ENCODE assay signal across 8 cellular contexts in the genomic region with DNA sequence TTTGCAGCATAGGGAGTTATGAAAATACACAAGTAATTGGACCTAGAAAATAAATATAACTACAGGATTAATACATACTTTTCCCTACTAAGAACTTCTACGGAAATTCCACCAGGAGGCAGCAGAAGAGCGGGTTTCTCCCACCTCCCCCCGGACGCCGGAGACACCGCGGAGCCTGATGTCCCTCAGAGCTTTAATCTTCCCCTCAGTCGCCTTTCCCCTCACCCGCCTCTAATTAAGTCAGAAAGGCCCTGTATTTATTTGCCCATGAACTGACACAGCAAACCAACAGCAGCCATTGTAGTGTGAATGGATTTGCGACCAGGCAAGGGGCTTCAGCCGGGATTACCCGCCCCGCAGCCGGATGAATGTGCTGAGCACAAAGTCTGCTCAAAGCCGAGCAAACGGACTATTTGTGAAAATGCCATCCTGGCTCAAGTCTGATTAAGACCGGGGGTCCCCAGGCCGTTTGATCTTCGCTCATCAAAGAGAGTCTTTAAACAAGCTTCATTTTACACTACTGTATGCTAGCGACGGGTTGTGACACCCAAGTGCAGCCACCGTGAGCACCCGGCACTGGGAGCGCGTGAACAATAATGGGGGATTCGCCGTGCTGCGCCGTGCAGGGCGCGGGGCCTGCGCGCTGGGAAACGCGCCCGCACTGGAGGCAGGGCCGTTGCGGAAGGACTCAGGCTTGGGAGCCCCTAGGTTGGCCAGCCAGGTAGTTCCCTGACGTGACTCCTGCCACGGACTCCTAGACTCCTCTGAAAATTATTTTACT. TPM values are rescaled to one million over a fixed set of nuclear protein-coding genes. Genes with fewer than 3 reads are reported as not detected.
A peak's percentile ranks its signal among the peaks of the same experiment; 100 is the strongest.
DNase-seq lines count a peak whose midpoint lies in the region; ATAC-seq and TF ChIP-seq lines count a peak whose summit lies in the region.

No MANE protein-coding gene starts in this region.

- no peaks in the 10 kb centered on the region for H3K36me3 ChIP-seq in duodenal mucosa (ENCODE audit: control insufficient read depth in 1 of 2, insufficient read depth in 2 of 2, low read length in 2 of 2)
- no peaks in the 10 kb centered on the region for H3K36me3 ChIP-seq in liver (ENCODE audit: control insufficient read depth in 4 of 4, insufficient read depth in 3 of 4, low read depth in 1 of 4, low read length in 3 of 4)
- no peaks in the 10 kb centered on the region for H3K36me3 ChIP-seq in stomach

- no peak for TF ChIP-seq EP300 in stomach (IDR thresholded peaks at IDR 0.05)

- intact Hi-C loops in stomach (cut with DNase I; ENCODE audit: low total_unique reads) = no loop called here

- 7% methylated on average over 40 of the region's 40 CpGs for WGBS in liver
- WGBS in stomach, 5 donors = 2 to 8% (median 4%) methylated on average over 27 to 40 of the region's 40 CpGs

- peak; percentile 78 for DNase-seq in ELF-1 (ENCODE audit: low read depth, low spot score)
- DNase-seq in RPMI7951 (ENCODE audit: low read depth) = peak; percentile 54
- peak; percentile 46 for DNase-seq in stomach
- no peak for DNase-seq in activated CD4-positive, CD25-positive, alpha-beta regulatory T cell treated with anti-CD3 and anti-CD28 coated beads, Interleukin-2, amount 50 U/mL, for 72 hours

- H3K27ac ChIP-seq in duodenal mucosa (ENCODE audit: low read depth, low read length) (no peak overlapping the region), liver (ENCODE audit: low read depth in 1 of 2, low read length in 2 of 2) (no peak overlapping the region), stomach (no peak overlapping the region)

- no peaks in the 10 kb centered on the region for H3K9me3 ChIP-seq in duodenal mucosa (ENCODE audit: control insufficient read depth in 1 of 2, low read length in 2 of 2)
- H3K9me3 ChIP-seq in liver (ENCODE audit: control insufficient read depth in 4 of 4, low read length in 3 of 4) = no peaks in the 10 kb centered on the region
- H3K9me3 ChIP-seq in stomach = no peaks in the 10 kb centered on the region

- peak; percentile 65 for ATAC-seq in GM19468 (IDR thresholded peaks at IDR 0.05; ENCODE audit: extremely low read depth, unreplicated experiment)
- ATAC-seq in HG03558 (IDR thresholded peaks at IDR 0.05; ENCODE audit: extremely low read depth, unreplicated experiment) = peak; percentile 63

- TF ChIP-seq CTCF in liver (IDR thresholded peaks at IDR 0.05; ENCODE audit: low read depth, low read length, missing input control) (peak; percentile 59), stomach (IDR thresholded peaks at IDR 0.05) (peak in 5 of 7 experiments; percentile 29 to 64 (median 47))

- TF ChIP-seq RAD21 in liver (IDR thresholded peaks at IDR 0.05) = peak; percentile 81 to 82

- H3K9ac ChIP-seq in duodenal mucosa (ENCODE audit: low read depth in 1 of 2, low read length in 2 of 2) (peak overlapping the region; percentile 39 to 51), liver (ENCODE audit: low read depth in 1 of 2, low read length in 2 of 2) (peak overlapping the region in 1 of 2 donors; percentile 29)

- H3K4me1 ChIP-seq in duodenal mucosa (ENCODE audit: control insufficient read depth in 1 of 2, insufficient read depth in 2 of 2, low read length in 2 of 2) (peaks cover 6 to 8% of the 10 kb centered on the region in 2 donors), liver (ENCODE audit: control insufficient read depth in 4 of 4, insufficient read depth in 4 of 4, low read length in 3 of 4) (peaks cover 6 to 11% (median 11%) of the 10 kb centered on the region in 4 donors), stomach (peaks cover 6 to 18% (median 13%) of the 10 kb centered on the region in 4 donors)

- H3K27me3 ChIP-seq in duodenal mucosa (ENCODE audit: control insufficient read depth in 1 of 2, insufficient read depth in 2 of 2, low read length in 2 of 2) (peaks cover 13 to 21% of the 10 kb centered on the region in 2 donors), liver (ENCODE audit: control insufficient read depth in 4 of 4, insufficient read depth in 4 of 4, low read length in 3 of 4) (peaks cover 0 to 8% (median 3%) of the 10 kb centered on the region in 4 donors), stomach (peaks cover 0 to 57% (median 20%) of the 10 kb centered on the region in 3 donors)

- peak overlapping the region; percentile 74 to 81 for H3K4me3 ChIP-seq in duodenal mucosa (ENCODE audit: low read depth in 1 of 2, low read length in 2 of 2)
- H3K4me3 ChIP-seq in liver (ENCODE audit: low read depth in 1 of 3, low read length in 3 of 3) = peak overlapping the region in 2 of 3 donors; percentile 48 to 55
- peak overlapping the region; percentile 42 to 56 (median 48) for H3K4me3 ChIP-seq in stomach

- TF ChIP-seq POLR2A in stomach (IDR thresholded peaks at IDR 0.05) = no peak

TF ChIP-seq in liver, 16 proteins besides CTCF, POLR2A, EP300 and RAD21:
- no peak for TF ChIP-seq HNF4G (IDR thresholded peaks at IDR 0.05)
- TF ChIP-seq, protein P1, sequence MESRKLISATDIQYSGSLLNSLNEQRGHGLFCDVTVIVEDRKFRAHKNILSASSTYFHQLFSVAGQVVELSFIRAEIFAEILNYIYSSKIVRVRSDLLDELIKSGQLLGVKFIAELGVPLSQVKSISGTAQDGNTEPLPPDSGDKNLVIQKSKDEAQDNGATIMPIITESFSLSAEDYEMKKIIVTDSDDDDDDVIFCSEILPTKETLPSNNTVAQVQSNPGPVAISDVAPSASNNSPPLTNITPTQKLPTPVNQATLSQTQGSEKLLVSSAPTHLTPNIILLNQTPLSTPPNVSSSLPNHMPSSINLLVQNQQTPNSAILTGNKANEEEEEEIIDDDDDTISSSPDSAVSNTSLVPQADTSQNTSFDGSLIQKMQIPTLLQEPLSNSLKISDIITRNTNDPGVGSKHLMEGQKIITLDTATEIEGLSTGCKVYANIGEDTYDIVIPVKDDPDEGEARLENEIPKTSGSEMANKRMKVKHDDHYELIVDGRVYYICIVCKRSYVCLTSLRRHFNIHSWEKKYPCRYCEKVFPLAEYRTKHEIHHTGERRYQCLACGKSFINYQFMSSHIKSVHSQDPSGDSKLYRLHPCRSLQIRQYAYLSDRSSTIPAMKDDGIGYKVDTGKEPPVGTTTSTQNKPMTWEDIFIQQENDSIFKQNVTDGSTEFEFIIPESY (IDR thresholded peaks at IDR 0.05) = no peak
- TF ChIP-seq, protein P2, sequence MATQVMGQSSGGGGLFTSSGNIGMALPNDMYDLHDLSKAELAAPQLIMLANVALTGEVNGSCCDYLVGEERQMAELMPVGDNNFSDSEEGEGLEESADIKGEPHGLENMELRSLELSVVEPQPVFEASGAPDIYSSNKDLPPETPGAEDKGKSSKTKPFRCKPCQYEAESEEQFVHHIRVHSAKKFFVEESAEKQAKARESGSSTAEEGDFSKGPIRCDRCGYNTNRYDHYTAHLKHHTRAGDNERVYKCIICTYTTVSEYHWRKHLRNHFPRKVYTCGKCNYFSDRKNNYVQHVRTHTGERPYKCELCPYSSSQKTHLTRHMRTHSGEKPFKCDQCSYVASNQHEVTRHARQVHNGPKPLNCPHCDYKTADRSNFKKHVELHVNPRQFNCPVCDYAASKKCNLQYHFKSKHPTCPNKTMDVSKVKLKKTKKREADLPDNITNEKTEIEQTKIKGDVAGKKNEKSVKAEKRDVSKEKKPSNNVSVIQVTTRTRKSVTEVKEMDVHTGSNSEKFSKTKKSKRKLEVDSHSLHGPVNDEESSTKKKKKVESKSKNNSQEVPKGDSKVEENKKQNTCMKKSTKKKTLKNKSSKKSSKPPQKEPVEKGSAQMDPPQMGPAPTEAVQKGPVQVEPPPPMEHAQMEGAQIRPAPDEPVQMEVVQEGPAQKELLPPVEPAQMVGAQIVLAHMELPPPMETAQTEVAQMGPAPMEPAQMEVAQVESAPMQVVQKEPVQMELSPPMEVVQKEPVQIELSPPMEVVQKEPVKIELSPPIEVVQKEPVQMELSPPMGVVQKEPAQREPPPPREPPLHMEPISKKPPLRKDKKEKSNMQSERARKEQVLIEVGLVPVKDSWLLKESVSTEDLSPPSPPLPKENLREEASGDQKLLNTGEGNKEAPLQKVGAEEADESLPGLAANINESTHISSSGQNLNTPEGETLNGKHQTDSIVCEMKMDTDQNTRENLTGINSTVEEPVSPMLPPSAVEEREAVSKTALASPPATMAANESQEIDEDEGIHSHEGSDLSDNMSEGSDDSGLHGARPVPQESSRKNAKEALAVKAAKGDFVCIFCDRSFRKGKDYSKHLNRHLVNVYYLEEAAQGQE (IDR thresholded peaks at IDR 0.05) = no peak
- no peak for TF ChIP-seq YY1 (IDR thresholded peaks at IDR 0.05)
- TF ChIP-seq TAF1 (conservative IDR thresholded peaks at IDR 0.05) = no peak
- TF ChIP-seq, protein P3, sequence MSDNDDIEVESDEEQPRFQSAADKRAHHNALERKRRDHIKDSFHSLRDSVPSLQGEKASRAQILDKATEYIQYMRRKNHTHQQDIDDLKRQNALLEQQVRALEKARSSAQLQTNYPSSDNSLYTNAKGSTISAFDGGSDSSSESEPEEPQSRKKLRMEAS (IDR thresholded peaks at IDR 0.05) = no peak
- no peak for TF ChIP-seq EGR1 (IDR thresholded peaks at IDR 0.05; ENCODE audit: low read depth in 2 of 2)
- no peak for TF ChIP-seq HNF4A (conservative IDR thresholded peaks at IDR 0.05)
- no peak for TF ChIP-seq JUND (IDR thresholded peaks at IDR 0.05)
- TF ChIP-seq GABPA (IDR thresholded peaks at IDR 0.05 in 1 of 2, conservative IDR thresholded peaks at IDR 0.05 in 1 of 2) = no peak
- no peak for TF ChIP-seq RXRA (IDR thresholded peaks at IDR 0.05)

RNA-seq across cellular contexts. Expression of a gene that starts 5.6 kb away (rescaled TPM):
- total RNA-seq in RPMI7951 (2014; rRNA removed; shearing (Covaris generic)) = 4.7 and 7.3 TPM in 2 replicates
- total RNA-seq in liver = 1 to 10 TPM in 1 of 2 donors, under 1 TPM in 1; 0.08 to 1.1 TPM
- polyA plus RNA-seq in liver = under 1 TPM in 1 of 2 donors, not detected in 1; 0.20 TPM
- 1 to 10 TPM in 2 of 5 donors, not detected in 3; 1.2 to 3.5 TPM for total RNA-seq in stomach
- 1 to 10 TPM in 1 of 3 donors, under 1 TPM in 2; 0.73 to 4.0 (median 0.76) TPM for polyA plus RNA-seq in stomach
